Comparison of ENCODE assay signal across 9 cellular contexts in the genomic region with DNA sequence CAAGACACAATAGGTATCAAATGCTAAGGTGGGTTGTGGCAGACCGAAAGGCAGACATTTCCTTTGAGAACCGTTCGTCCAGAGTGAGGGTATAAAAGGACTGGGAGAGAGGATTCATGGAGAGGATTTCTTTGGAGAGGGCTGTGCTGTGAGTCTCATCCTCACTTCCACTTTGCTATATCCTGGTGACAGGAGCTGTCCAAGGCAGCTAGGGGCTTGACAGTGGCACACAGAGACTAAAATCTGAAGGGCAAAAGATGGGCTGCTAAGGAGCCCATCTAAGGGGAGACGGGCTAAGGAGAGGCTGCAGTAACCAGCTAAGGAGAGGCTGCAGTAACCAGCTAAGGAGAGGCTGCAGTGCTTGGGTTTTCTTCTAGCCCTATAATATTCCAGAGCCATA.
"Had no signal": no experiment of that assay in that cellular context is flagged by ENCODE, and none has a peak within 500 bp of the region (broad histone marks: within the 10 kb centered on the region; RNA-seq: fewer than 3 reads in every experiment).

No MANE protein-coding gene starts in this region.

- H3K4me3 Mint-ChIP-seq: H9, HFFc6, IgD-negative memory B cell had no signal

- H3K27ac ChIP-seq: GM23248, HL-60 had no signal

- ATAC-seq: HCT116, HepG2, K562 had no signal

- DNase-seq: GM23248, H9, HFFc6, KG1 had no signal

- H2AFZ ChIP-seq: GM23248 had no signal

- H3K27ac Mint-ChIP-seq: H9, HFFc6, IgD-negative memory B cell had no signal

- H3K27me3 Mint-ChIP-seq: IgD-negative memory B cell had no signal

- H3K4me3 ChIP-seq: GM23248, K562 had no signal
